In the genomic region with DNA sequence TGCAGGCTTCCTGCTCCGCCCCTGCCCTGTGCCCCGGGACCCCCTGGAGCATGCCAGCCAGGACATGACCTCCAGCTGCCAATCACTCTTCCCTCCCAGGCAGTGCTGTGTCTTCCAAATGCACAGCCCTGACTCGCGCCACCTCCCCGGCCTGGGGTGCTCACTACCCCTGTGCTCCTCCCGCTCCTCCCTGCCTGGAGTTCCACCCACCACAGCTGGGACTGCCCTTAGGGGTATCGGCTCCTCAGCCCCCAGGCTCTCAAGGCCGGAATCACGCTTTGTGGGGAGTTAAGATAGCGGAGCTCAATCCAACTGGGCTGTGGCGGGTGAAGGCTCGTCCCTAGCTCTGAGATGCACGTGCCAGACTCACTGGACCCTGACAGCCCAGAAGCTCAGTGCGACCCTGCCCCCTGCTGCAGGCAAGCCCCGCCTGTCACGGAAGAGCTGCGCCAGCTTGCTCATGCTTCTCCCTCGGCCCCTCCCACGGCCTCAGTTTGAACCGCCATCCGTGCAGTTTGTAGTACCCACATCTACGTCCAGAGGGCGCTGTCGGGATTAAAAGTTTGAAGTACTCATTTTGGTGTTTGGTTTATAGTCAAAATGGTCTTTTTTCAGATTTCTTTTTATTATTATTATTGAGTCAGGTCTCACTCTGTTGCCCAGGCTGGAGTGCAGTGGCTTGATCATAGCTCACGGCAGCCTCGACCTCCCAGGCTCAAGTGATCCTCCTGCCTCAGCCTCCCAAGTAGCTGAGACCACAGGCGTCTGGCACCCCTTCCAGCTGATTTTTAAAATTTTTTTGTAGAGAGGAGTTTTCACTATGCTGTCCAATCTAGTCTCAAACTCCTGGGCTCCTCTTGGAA, we compare ENCODE assay signal across 8 cellular contexts.
DNase-seq lines count a peak whose midpoint lies in the region; ATAC-seq and TF ChIP-seq lines count a peak whose summit lies in the region.

No MANE protein-coding gene starts in this region.

- no peaks in the 10 kb centered on the region for H3K36me3 Mint-ChIP-seq in CD8-positive, alpha-beta T cell

- intact Hi-C loops in CD8-positive, alpha-beta T cell (cut with DNase I, micrococcal nuclease) = no loop called here
- intact Hi-C loops in lower leg skin (cut with DNase I; ENCODE audit: low total_unique reads) = no loop called here

- H3K36me3 ChIP-seq in CD8-positive, alpha-beta T cell (ENCODE audit: insufficient read depth, low read length) = no peaks in the 10 kb centered on the region

- WGBS in lower leg skin, 2 donors = 14 to 17% methylated on average over 27 of the region's 27 CpGs

- no peaks in the 10 kb centered on the region for H3K27me3 ChIP-seq in CD8-positive, alpha-beta T cell (ENCODE audit: insufficient read depth, low read length)
- peaks cover 2% of the 10 kb centered on the region for H3K27me3 ChIP-seq in HL-60 (ENCODE audit: insufficient read depth, poor library complexity, severe bottlenecking)

- H3K4me3 Mint-ChIP-seq in CD8-positive, alpha-beta T cell = peak overlapping the region; percentile 42

- H3K4me3 ChIP-seq in CD8-positive, alpha-beta T cell (ENCODE audit: low read depth, low read length) = peak overlapping the region; percentile 30
- H3K4me3 ChIP-seq in HL-60 (replicated peaks; ENCODE audit: insufficient read depth, low read length) = no peak overlapping the region
- H3K4me3 ChIP-seq in coronary artery = peak overlapping the region; percentile 63
- no peak overlapping the region for H3K4me3 ChIP-seq in lower leg skin (ENCODE audit: low read depth, poor library complexity, severe bottlenecking)

- POLR2A ChIA-PET in CD8-positive, alpha-beta T cell (lab: Charles Lee) = no interaction called here

- DNase-seq in CD8-positive, alpha-beta T cell = peak in 5 of 7 experiments; percentile 10 to 66 (median 37)
- peak in 1 of 2 experiments; percentile 32 for DNase-seq in HL-60 (ENCODE audit: low read depth in 1 of 2, low spot score in 1 of 2)
- DNase-seq in activated CD4-positive, CD25-positive, alpha-beta regulatory T cell treated with anti-CD3 and anti-CD28 coated beads, Interleukin-2, amount 50 U/mL, for 72 hours = peak; percentile 75
- DNase-seq in coronary artery (ENCODE audit: low spot score) = peak; percentile 71
- DNase-seq in lower leg skin (ENCODE audit: low spot score in 2 of 2) = peak; percentile 59 to 91
- peak; percentile 23 for DNase-seq in stimulated activated CD8-positive, alpha-beta memory T cell treated with anti-CD3 and anti-CD28 coated beads, Interleukin-12 subunit alpha, Interleukin-12 subunit beta, amount 100 ng/mL, for 1 hour (ENCODE audit: low read depth)
- DNase-seq in SKM-1 treated with dmso at 0.1 percent for 144 hours (lab: John Stamatoyannopoulos, UW; ENCODE audit: unreplicated experiment) = no peak

- H3K27ac ChIP-seq in CD8-positive, alpha-beta T cell (ENCODE audit: low read depth, low read length) = no peak overlapping the region
- H3K27ac ChIP-seq in HL-60 (replicated peaks) (no peak overlapping the region), coronary artery (no peak overlapping the region)

- no peaks in the 10 kb centered on the region for H3K4me1 ChIP-seq in CD8-positive, alpha-beta T cell (ENCODE audit: insufficient read depth, low read length)

- peak; percentile 40 for ATAC-seq in CD8-positive, alpha-beta T cell
- no peak for ATAC-seq in GM19395 (IDR thresholded peaks at IDR 0.05; ENCODE audit: unreplicated experiment)

- H3K9me3 ChIP-seq in CD8-positive, alpha-beta T cell (ENCODE audit: low read length) = no peaks in the 10 kb centered on the region

- H3K4me1 Mint-ChIP-seq in CD8-positive, alpha-beta T cell (ENCODE audit: low read depth) = peaks cover 4% of the 10 kb centered on the region

- no peaks in the 10 kb centered on the region for H3K9me3 Mint-ChIP-seq in CD8-positive, alpha-beta T cell

- CTCF ChIA-PET in CD8-positive, alpha-beta T cell (lab: Charles Lee) = interaction anchor here (0.7 to 1.3 kb wide), 6 partner anchors 10 to 275 kb away, joined by 3 to 6 read pairs (median 4); no protein-coding TSS in a partner anchor

- H3K27me3 Mint-ChIP-seq in CD8-positive, alpha-beta T cell (ENCODE audit: low read depth) = peaks cover 22% of the 10 kb centered on the region

- TF ChIP-seq POLR2A in lower leg skin (IDR thresholded peaks at IDR 0.05) = no peak

- no peak overlapping the region for H3K27ac Mint-ChIP-seq in CD8-positive, alpha-beta T cell

- peak; percentile 71 for TF ChIP-seq CTCF in CD8-positive, alpha-beta T cell (IDR thresholded peaks at IDR 0.05)
- TF ChIP-seq CTCF in HL-60 (IDR thresholded peaks at IDR 0.05; ENCODE audit: insufficient read depth, low read length) (peak; percentile 29), coronary artery (IDR thresholded peaks at IDR 0.05) (peak; percentile 61), lower leg skin (IDR thresholded peaks at IDR 0.05) (peak in 1 of 3 donors; percentile 15)

Comparison
In these comparisons a context has a peak if more than half of its experiments do, and no peak if none do; other contexts are left out.
1. H3K4me3 ChIP-seq: peak in CD8-positive, alpha-beta T cell (single experiment) and coronary artery (single experiment); none in HL-60 (single experiment) and lower leg skin (single experiment).